ENCODE assay signal across 1 cellular context in the genomic region with DNA sequence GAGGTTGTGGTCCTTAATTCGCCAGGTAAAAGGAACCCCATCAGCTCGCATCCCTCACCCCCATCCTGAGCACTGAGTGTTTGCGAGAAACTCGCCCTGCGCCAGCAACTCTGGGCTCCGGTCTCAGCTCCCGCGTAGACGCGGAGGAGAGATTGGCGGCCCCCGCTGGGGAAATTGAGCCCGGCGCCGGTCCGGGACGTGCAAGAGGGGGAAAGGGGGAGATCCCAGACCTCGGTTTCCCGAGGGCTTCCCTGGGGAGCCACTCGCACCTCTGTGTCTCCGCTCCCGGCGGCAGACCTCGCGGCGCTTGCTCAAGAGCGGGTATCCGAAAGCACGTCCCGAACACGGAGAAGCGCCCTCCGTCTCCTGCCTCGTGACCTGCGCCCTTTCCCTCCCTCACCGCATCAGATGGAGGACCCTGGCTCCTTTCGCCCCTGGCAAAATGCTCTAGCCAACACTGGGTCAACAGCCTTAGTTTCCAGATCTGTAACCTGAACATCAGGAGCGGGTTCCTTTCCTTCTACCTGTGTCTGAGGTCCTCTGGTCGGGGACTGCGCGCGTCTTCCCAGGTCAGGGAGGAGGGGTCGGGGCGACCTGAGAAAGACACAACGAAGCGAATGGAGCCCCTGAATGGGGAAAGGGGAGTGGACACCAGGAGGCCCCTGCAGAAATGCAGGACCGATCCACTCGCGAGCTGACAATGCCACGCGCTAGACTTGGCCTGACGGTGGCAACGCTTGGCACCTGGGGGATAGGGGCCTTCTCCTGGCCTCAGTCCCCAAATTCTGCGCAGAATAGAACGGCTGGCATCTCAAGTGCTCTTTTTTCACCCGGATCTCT.
TF ChIP-seq lines count a peak whose summit lies in the region.

No MANE protein-coding gene starts in this region.

TF ChIP-seq in HepG2, 621 proteins besides CTCF, POLR2A, EP300 and RAD21 (continued from another document):
- TF ChIP-seq, protein P1, sequence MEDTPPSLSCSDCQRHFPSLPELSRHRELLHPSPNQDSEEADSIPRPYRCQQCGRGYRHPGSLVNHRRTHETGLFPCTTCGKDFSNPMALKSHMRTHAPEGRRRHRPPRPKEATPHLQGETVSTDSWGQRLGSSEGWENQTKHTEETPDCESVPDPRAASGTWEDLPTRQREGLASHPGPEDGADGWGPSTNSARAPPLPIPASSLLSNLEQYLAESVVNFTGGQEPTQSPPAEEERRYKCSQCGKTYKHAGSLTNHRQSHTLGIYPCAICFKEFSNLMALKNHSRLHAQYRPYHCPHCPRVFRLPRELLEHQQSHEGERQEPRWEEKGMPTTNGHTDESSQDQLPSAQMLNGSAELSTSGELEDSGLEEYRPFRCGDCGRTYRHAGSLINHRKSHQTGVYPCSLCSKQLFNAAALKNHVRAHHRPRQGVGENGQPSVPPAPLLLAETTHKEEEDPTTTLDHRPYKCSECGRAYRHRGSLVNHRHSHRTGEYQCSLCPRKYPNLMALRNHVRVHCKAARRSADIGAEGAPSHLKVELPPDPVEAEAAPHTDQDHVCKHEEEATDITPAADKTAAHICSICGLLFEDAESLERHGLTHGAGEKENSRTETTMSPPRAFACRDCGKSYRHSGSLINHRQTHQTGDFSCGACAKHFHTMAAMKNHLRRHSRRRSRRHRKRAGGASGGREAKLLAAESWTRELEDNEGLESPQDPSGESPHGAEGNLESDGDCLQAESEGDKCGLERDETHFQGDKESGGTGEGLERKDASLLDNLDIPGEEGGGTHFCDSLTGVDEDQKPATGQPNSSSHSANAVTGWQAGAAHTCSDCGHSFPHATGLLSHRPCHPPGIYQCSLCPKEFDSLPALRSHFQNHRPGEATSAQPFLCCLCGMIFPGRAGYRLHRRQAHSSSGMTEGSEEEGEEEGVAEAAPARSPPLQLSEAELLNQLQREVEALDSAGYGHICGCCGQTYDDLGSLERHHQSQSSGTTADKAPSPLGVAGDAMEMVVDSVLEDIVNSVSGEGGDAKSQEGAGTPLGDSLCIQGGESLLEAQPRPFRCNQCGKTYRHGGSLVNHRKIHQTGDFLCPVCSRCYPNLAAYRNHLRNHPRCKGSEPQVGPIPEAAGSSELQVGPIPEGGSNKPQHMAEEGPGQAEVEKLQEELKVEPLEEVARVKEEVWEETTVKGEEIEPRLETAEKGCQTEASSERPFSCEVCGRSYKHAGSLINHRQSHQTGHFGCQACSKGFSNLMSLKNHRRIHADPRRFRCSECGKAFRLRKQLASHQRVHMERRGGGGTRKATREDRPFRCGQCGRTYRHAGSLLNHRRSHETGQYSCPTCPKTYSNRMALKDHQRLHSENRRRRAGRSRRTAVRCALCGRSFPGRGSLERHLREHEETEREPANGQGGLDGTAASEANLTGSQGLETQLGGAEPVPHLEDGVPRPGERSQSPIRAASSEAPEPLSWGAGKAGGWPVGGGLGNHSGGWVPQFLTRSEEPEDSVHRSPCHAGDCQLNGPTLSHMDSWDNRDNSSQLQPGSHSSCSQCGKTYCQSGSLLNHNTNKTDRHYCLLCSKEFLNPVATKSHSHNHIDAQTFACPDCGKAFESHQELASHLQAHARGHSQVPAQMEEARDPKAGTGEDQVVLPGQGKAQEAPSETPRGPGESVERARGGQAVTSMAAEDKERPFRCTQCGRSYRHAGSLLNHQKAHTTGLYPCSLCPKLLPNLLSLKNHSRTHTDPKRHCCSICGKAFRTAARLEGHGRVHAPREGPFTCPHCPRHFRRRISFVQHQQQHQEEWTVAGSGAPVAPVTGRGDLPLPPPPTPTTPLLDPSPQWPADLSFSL (CRISPR knock-in tag; IDR thresholded peaks at IDR 0.05), result no peak
- TF ChIP-seq ZNF296 (CRISPR knock-in tag; conservative IDR thresholded peaks at IDR 0.05) (no peak), FLYWCH1 (CRISPR knock-in tag; IDR thresholded peaks at IDR 0.05) (no peak), PATZ1 (CRISPR knock-in tag; IDR thresholded peaks at IDR 0.05) (no peak), KDM1A (CRISPR knock-in tag; IDR thresholded peaks at IDR 0.05) (no peak), PAF1 (CRISPR knock-in tag; IDR thresholded peaks at IDR 0.05) (no peak), SALL1 (CRISPR knock-in tag; IDR thresholded peaks at IDR 0.05) (no peak)
